Comparison of ENCODE assay signal across 1 cellular context in the genomic region with DNA sequence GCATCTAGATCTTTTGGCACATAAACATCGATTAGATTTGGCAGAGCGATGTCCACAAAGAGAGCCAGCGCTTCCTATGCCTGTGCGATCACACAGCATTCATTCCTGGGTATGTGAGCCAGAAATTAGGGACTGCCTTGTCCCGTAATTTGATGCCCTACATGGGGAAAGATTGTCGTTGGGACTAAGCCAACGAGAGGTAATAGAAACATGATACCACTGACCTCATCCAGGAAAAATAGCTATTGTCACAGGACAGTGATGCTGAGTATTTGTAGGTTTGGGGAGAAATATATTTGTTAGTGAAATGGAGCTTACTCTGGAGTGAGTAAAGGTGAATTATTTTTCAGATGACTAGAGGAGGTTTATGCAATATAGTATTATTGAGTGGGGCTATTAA.
TF ChIP-seq lines count a peak whose summit lies in the region.

No MANE protein-coding gene starts in this region.

TF ChIP-seq in HEK293, 187 proteins besides CTCF, POLR2A, EP300 and RAD21 (continued from another document and continues in another):
- TF ChIP-seq ZFHX2 (tag by site-specific recombination; conservative IDR thresholded peaks at IDR 0.05) (no peak), ZNF138 (tag by site-specific recombination; IDR thresholded peaks at IDR 0.05; ENCODE audit: borderline replicate concordance) (no peak), ZNF677 (tag by site-specific recombination; IDR thresholded peaks at IDR 0.05) (no peak), KLF8 (tag by site-specific recombination; IDR thresholded peaks at IDR 0.05) (peak; percentile 86), ZNF670 (tag by site-specific recombination; IDR thresholded peaks at IDR 0.05; ENCODE audit: low read depth) (no peak), ZSCAN16 (tag by site-specific recombination; IDR thresholded peaks at IDR 0.05) (no peak), ZNF549 (tag by site-specific recombination; IDR thresholded peaks at IDR 0.05) (no peak), ZFP3 (tag by site-specific recombination; IDR thresholded peaks at IDR 0.05; ENCODE audit: low read depth) (no peak), ZNF600 (tag by site-specific recombination; IDR thresholded peaks at IDR 0.05) (0 out of 2 replicates have a peak, but pooled peaks have one; percentile 27), ZFP69B (tag by site-specific recombination; IDR thresholded peaks at IDR 0.05) (peak; percentile 55; the same call in 1 of the 2 replicates), ZFP37 (tag by site-specific recombination; IDR thresholded peaks at IDR 0.05) (no peak), BCL11A (tag by site-specific recombination; IDR thresholded peaks at IDR 0.05; ENCODE audit: low read depth) (0 out of 2 replicates have a peak, but pooled peaks have one; percentile 61), ZNF354C (tag by site-specific recombination; IDR thresholded peaks at IDR 0.05; ENCODE audit: borderline replicate concordance, low read depth) (no peak), ZNF10 (tag by site-specific recombination; IDR thresholded peaks at IDR 0.05) (no peak; the same call in 1 of the 2 replicates), ZNF292 (tag by site-specific recombination; IDR thresholded peaks at IDR 0.05; ENCODE audit: borderline replicate concordance, low read depth) (no peak), ZNF785 (tag by site-specific recombination; IDR thresholded peaks at IDR 0.05) (no peak; the same call in 1 of the 2 replicates), ZNF19 (tag by site-specific recombination; IDR thresholded peaks at IDR 0.05; ENCODE audit: low read depth) (no peak), EGR2 (tag by site-specific recombination; IDR thresholded peaks at IDR 0.05; ENCODE audit: low read depth) (no peak), GLI2 (tag by site-specific recombination; IDR thresholded peaks at IDR 0.05; ENCODE audit: borderline replicate concordance, low read depth) (no peak), REPIN1 (tag by site-specific recombination; IDR thresholded peaks at IDR 0.05; ENCODE audit: low read depth) (no peak), ZNF658 (tag by site-specific recombination; IDR thresholded peaks at IDR 0.05) (no peak), ZNF23 (tag by site-specific recombination; IDR thresholded peaks at IDR 0.05; ENCODE audit: borderline replicate concordance) (no peak), ZNF530 (tag by site-specific recombination; IDR thresholded peaks at IDR 0.05; ENCODE audit: low read depth) (no peak), ZBTB20 (tag by site-specific recombination; IDR thresholded peaks at IDR 0.05) (0 out of 2 replicates have a peak, but pooled peaks have one; percentile 4), KLF7 (tag by site-specific recombination; IDR thresholded peaks at IDR 0.05; ENCODE audit: borderline replicate concordance) (no peak), ZNF548 (tag by site-specific recombination; IDR thresholded peaks at IDR 0.05) (no peak), ZNF174 (tag by site-specific recombination; IDR thresholded peaks at IDR 0.05) (no peak), ZBTB48 (tag by site-specific recombination; IDR thresholded peaks at IDR 0.05) (peak; percentile 75), ZNF664 (tag by site-specific recombination; IDR thresholded peaks at IDR 0.05) (no peak), ZNF155 (tag by site-specific recombination; IDR thresholded peaks at IDR 0.05) (no peak), ZNF157 (tag by site-specific recombination; IDR thresholded peaks at IDR 0.05) (no peak), KLF1 (tag by site-specific recombination; IDR thresholded peaks at IDR 0.05) (no peak), ZNF510 (tag by site-specific recombination; IDR thresholded peaks at IDR 0.05; ENCODE audit: insufficient replicate concordance) (no peak), ZNF274 (IDR thresholded peaks at IDR 0.05; ENCODE audit: low read length) (no peak), ZNF274 (tag by site-specific recombination; IDR thresholded peaks at IDR 0.05; ENCODE audit: borderline replicate concordance) (no peak), ZNF843 (tag by site-specific recombination; IDR thresholded peaks at IDR 0.05) (peak; percentile 72; the same call in 1 of the 2 replicates), SP7 (tag by site-specific recombination; IDR thresholded peaks at IDR 0.05) (peak; percentile 96)
- TF ChIP-seq, protein P1, sequence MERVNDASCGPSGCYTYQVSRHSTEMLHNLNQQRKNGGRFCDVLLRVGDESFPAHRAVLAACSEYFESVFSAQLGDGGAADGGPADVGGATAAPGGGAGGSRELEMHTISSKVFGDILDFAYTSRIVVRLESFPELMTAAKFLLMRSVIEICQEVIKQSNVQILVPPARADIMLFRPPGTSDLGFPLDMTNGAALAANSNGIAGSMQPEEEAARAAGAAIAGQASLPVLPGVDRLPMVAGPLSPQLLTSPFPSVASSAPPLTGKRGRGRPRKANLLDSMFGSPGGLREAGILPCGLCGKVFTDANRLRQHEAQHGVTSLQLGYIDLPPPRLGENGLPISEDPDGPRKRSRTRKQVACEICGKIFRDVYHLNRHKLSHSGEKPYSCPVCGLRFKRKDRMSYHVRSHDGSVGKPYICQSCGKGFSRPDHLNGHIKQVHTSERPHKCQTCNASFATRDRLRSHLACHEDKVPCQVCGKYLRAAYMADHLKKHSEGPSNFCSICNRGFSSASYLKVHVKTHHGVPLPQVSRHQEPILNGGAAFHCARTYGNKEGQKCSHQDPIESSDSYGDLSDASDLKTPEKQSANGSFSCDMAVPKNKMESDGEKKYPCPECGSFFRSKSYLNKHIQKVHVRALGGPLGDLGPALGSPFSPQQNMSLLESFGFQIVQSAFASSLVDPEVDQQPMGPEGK (tag by site-specific recombination; IDR thresholded peaks at IDR 0.05): peak; percentile 79
- TF ChIP-seq, protein P2, sequence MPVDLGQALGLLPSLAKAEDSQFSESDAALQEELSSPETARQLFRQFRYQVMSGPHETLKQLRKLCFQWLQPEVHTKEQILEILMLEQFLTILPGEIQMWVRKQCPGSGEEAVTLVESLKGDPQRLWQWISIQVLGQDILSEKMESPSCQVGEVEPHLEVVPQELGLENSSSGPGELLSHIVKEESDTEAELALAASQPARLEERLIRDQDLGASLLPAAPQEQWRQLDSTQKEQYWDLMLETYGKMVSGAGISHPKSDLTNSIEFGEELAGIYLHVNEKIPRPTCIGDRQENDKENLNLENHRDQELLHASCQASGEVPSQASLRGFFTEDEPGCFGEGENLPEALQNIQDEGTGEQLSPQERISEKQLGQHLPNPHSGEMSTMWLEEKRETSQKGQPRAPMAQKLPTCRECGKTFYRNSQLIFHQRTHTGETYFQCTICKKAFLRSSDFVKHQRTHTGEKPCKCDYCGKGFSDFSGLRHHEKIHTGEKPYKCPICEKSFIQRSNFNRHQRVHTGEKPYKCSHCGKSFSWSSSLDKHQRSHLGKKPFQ (tag by site-specific recombination; IDR thresholded peaks at IDR 0.05): 0 out of 2 replicates have a peak, but pooled peaks have one; percentile 24
- TF ChIP-seq, protein P3, sequence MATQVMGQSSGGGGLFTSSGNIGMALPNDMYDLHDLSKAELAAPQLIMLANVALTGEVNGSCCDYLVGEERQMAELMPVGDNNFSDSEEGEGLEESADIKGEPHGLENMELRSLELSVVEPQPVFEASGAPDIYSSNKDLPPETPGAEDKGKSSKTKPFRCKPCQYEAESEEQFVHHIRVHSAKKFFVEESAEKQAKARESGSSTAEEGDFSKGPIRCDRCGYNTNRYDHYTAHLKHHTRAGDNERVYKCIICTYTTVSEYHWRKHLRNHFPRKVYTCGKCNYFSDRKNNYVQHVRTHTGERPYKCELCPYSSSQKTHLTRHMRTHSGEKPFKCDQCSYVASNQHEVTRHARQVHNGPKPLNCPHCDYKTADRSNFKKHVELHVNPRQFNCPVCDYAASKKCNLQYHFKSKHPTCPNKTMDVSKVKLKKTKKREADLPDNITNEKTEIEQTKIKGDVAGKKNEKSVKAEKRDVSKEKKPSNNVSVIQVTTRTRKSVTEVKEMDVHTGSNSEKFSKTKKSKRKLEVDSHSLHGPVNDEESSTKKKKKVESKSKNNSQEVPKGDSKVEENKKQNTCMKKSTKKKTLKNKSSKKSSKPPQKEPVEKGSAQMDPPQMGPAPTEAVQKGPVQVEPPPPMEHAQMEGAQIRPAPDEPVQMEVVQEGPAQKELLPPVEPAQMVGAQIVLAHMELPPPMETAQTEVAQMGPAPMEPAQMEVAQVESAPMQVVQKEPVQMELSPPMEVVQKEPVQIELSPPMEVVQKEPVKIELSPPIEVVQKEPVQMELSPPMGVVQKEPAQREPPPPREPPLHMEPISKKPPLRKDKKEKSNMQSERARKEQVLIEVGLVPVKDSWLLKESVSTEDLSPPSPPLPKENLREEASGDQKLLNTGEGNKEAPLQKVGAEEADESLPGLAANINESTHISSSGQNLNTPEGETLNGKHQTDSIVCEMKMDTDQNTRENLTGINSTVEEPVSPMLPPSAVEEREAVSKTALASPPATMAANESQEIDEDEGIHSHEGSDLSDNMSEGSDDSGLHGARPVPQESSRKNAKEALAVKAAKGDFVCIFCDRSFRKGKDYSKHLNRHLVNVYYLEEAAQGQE (tag by site-specific recombination; IDR thresholded peaks at IDR 0.05): no peak
- TF ChIP-seq, protein P4, sequence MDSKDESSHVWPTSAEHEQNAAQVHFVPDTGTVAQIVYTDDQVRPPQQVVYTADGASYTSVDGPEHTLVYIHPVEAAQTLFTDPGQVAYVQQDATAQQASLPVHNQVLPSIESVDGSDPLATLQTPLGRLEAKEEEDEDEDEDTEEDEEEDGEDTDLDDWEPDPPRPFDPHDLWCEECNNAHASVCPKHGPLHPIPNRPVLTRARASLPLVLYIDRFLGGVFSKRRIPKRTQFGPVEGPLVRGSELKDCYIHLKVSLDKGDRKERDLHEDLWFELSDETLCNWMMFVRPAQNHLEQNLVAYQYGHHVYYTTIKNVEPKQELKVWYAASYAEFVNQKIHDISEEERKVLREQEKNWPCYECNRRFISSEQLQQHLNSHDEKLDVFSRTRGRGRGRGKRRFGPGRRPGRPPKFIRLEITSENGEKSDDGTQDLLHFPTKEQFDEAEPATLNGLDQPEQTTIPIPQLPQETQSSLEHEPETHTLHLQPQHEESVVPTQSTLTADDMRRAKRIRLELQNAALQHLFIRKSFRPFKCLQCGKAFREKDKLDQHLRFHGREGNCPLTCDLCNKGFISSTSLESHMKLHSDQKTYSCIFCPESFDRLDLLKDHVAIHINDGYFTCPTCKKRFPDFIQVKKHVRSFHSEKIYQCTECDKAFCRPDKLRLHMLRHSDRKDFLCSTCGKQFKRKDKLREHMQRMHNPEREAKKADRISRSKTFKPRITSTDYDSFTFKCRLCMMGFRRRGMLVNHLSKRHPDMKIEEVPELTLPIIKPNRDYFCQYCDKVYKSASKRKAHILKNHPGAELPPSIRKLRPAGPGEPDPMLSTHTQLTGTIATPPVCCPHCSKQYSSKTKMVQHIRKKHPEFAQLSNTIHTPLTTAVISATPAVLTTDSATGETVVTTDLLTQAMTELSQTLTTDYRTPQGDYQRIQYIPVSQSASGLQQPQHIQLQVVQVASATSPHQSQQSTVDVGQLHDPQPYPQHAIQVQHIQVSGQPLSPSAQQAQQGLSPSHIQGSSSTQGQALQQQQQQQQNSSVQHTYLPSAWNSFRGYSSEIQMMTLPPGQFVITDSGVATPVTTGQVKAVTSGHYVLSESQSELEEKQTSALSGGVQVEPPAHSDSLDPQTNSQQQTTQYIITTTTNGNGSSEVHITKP (tag by site-specific recombination; IDR thresholded peaks at IDR 0.05): peak; percentile 62
- TF ChIP-seq, protein P5, sequence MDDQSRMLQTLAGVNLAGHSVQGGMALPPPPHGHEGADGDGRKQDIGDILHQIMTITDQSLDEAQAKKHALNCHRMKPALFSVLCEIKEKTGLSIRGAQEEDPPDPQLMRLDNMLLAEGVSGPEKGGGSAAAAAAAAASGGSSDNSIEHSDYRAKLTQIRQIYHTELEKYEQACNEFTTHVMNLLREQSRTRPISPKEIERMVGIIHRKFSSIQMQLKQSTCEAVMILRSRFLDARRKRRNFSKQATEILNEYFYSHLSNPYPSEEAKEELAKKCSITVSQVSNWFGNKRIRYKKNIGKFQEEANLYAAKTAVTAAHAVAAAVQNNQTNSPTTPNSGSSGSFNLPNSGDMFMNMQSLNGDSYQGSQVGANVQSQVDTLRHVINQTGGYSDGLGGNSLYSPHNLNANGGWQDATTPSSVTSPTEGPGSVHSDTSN (CRISPR knock-in tag; IDR thresholded peaks at IDR 0.05): no peak
- TF ChIP-seq, protein P6, sequence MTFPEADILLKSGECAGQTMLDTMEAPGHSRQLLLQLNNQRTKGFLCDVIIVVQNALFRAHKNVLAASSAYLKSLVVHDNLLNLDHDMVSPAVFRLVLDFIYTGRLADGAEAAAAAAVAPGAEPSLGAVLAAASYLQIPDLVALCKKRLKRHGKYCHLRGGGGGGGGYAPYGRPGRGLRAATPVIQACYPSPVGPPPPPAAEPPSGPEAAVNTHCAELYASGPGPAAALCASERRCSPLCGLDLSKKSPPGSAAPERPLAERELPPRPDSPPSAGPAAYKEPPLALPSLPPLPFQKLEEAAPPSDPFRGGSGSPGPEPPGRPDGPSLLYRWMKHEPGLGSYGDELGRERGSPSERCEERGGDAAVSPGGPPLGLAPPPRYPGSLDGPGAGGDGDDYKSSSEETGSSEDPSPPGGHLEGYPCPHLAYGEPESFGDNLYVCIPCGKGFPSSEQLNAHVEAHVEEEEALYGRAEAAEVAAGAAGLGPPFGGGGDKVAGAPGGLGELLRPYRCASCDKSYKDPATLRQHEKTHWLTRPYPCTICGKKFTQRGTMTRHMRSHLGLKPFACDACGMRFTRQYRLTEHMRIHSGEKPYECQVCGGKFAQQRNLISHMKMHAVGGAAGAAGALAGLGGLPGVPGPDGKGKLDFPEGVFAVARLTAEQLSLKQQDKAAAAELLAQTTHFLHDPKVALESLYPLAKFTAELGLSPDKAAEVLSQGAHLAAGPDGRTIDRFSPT (tag by site-specific recombination; IDR thresholded peaks at IDR 0.05): peak; percentile 82; the same call in 1 of the 2 replicates
- TF ChIP-seq, protein P7, sequence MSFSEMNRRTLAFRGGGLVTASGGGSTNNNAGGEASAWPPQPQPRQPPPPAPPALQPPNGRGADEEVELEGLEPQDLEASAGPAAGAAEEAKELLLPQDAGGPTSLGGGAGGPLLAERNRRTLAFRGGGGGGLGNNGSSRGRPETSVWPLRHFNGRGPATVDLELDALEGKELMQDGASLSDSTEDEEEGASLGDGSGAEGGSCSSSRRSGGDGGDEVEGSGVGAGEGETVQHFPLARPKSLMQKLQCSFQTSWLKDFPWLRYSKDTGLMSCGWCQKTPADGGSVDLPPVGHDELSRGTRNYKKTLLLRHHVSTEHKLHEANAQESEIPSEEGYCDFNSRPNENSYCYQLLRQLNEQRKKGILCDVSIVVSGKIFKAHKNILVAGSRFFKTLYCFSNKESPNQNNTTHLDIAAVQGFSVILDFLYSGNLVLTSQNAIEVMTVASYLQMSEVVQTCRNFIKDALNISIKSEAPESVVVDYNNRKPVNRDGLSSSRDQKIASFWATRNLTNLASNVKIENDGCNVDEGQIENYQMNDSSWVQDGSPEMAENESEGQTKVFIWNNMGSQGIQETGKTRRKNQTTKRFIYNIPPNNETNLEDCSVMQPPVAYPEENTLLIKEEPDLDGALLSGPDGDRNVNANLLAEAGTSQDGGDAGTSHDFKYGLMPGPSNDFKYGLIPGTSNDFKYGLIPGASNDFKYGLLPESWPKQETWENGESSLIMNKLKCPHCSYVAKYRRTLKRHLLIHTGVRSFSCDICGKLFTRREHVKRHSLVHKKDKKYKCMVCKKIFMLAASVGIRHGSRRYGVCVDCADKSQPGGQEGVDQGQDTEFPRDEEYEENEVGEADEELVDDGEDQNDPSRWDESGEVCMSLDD (tag by site-specific recombination; IDR thresholded peaks at IDR 0.05): no peak
